Comparison of ENCODE assay signal across 35 cellular contexts in the genomic region with DNA sequence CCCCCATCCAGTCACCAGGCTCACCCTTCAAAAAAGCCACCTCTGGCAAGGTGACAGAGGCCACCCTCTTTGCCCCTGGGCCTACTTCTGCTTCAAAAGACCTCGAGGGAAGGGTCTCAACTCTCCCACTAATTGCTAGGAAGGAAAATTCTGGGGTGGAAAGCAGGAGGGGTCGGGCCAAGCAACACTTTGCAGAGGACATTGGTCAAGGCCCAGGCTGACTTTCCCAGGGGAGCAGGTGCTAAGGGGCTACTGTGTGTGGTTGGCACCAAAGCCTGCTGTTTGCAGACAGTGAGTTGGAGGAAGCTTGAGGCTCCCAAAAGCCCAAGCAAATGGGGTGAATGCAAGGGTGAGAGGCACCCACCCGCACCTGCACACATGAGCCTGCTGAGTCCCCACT. TPM values are rescaled to one million over a fixed set of nuclear protein-coding genes. Genes with fewer than 3 reads are reported as not detected.
"Had no signal": no experiment of that assay in that cellular context is flagged by ENCODE, and none has a peak within 500 bp of the region (broad histone marks: within the 10 kb centered on the region; RNA-seq: fewer than 3 reads in every experiment).

No MANE protein-coding gene starts in this region.

- H3K27ac Mint-ChIP-seq: activated CD4-positive, alpha-beta memory T cell treated with anti-CD3 and anti-CD28 coated beads, Interleukin-2, amount 10 ng/mL, durations not matched to agents 7 days and 5 days; activated naive CD4-positive, alpha-beta T cell treated with anti-CD3 and anti-CD28 coated beads for 36 hours; activated naive CD4-positive, alpha-beta T cell treated with anti-CD3 and anti-CD28 coated beads, Interleukin-2, amount 50 U/mL, for 72 hours; brain had no signal

- H3K27me3 ChIP-seq: MG63, Peyer's patch had no signal

- DNase-seq: activated CD4-positive, alpha-beta memory T cell treated with anti-CD3 and anti-CD28 coated beads, Interleukin-2, amount 10 ng/mL, durations not matched to agents 7 days and 5 days; activated CD4-positive, alpha-beta T cell treated with anti-CD3 and anti-CD28 coated beads for 1 hour; activated CD4-positive, alpha-beta T cell treated with anti-CD3 and anti-CD28 coated beads for 48 hours; activated CD4-positive, CD25-positive, alpha-beta regulatory T cell; activated CD8-positive, alpha-beta memory T cell treated with anti-CD3 and anti-CD28 coated beads for 24 hours; activated gamma-delta T cell; activated naive CD4-positive, alpha-beta T cell treated with anti-CD3 and anti-CD28 coated beads for 36 hours; activated T-cell treated with anti-CD3 and anti-CD28 coated beads, Interleukin-2, amount 50 U/mL, for 48 hours; adrenal gland; central memory CD4-positive, alpha-beta T cell; Kasumi-1; KG1; MG63; NCI-H1092; NCI-H146; NCI-H187; NCI-H2029 treated with DMSO at 0.1 percent for 48 hours; NCI-H2107; NCI-H2171; NCI-H510A; NCI-H526; NCI-H748 treated with DMSO at 0.1 percent for 48 hours; NK-92 treated with Interleukin-12 subunit alpha and Interleukin-12 subunit beta, amount 100 ng/mL, for 24 hours; PC-3; RPMI8226; T1000; WERI-Rb-1 had no signal

- H3K4me1 Mint-ChIP-seq: activated CD4-positive, alpha-beta memory T cell treated with anti-CD3 and anti-CD28 coated beads, Interleukin-2, amount 10 ng/mL, durations not matched to agents 7 days and 5 days had no signal

- H3K4me1 ChIP-seq: adrenal gland, Peyer's patch had no signal

- H3K9me3 ChIP-seq: adrenal gland, MG63, Peyer's patch had no signal

- H3K4me3 ChIP-seq: adrenal gland, MG63, Peyer's patch, SK-N-MC had no signal

- H3K36me3 ChIP-seq: adrenal gland, MG63, Peyer's patch, WERI-Rb-1 had no signal

- H3K9me3 Mint-ChIP-seq: activated naive CD4-positive, alpha-beta T cell treated with anti-CD3 and anti-CD28 coated beads for 36 hours; activated naive CD4-positive, alpha-beta T cell treated with anti-CD3 and anti-CD28 coated beads, Interleukin-2, amount 50 U/mL, for 72 hours; brain had no signal

- ATAC-seq: activated naive CD4-positive, alpha-beta T cell treated with anti-CD3 and anti-CD28 coated beads, Interleukin-2, amount 50 U/mL, for 72 hours; PC-3 had no signal

- H3K36me3 Mint-ChIP-seq: activated naive CD4-positive, alpha-beta T cell treated with anti-CD3 and anti-CD28 coated beads, Interleukin-2, amount 50 U/mL, for 72 hours; brain had no signal

- H3K27ac ChIP-seq: adrenal gland, Peyer's patch, SK-N-MC, WERI-Rb-1 had no signal

- H3K4me3 Mint-ChIP-seq: activated CD4-positive, alpha-beta memory T cell treated with anti-CD3 and anti-CD28 coated beads, Interleukin-2, amount 10 ng/mL, durations not matched to agents 7 days and 5 days; activated naive CD4-positive, alpha-beta T cell treated with anti-CD3 and anti-CD28 coated beads for 36 hours; brain had no signal

RNA-seq across cellular contexts. Expression of a gene that starts 28.6 kb away (rescaled TPM):
- total RNA-seq: activated CD4-positive, alpha-beta memory T cell treated with anti-CD3 and anti-CD28 coated beads, Interleukin-2, amount 10 ng/mL, durations not matched to agents 7 days and 5 days; activated naive CD4-positive, alpha-beta T cell treated with anti-CD3 and anti-CD28 coated beads for 36 hours; adrenal gland; astrocyte; bronchial epithelial cell; PC-3; Peyer's patch; T-helper 1 cell treated with Interleukin-12 subunit alpha and Interleukin-12 subunit beta and Interleukin-4 antibody, amounts not matched to agents 30 ng/mL and 1 ng/mL, for 36 hours; T-helper 2 cell treated with Interferon-gamma antibody and Interleukin-4, amounts not matched to agents 100 ng/mL and 5 ng/mL, for 36 hours had no signal
